In the genomic region with DNA sequence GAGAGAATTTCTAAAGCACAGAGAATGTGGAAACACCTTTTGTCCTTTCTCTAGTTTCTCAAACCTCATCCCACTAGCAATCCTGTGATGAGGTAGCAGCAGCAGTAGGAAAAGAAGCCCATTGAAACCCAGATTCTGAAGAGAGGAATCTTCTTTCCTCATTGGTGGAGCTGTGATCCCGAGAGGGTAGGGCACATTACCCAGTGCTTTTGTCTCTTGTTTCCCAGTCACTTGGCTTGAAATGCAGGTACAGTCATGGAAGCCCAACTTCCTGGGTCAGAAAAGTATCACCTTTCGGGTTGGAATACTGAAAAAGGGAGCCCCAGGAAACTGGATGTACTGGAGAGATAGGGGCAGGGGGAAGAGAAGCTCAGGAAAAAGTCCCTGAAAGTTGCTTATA, we compare ENCODE assay signal across 27 cellular contexts.
"Had no signal": no experiment of that assay in that cellular context is flagged by ENCODE, and none has a peak within 500 bp of the region (broad histone marks: within the 10 kb centered on the region; RNA-seq: fewer than 3 reads in every experiment).

No MANE protein-coding gene starts in this region.

- H3K9me3 Mint-ChIP-seq: nephron progenitor cell had no signal

- H3K27ac ChIP-seq: left ventricle myocardium inferior, ovary, skin epidermis, stomach, testis, thyroid gland, transverse colon, upper lobe of left lung, vagina had no signal

- H3K4me3 Mint-ChIP-seq: immature natural killer cell; mesothelial cell of epicardium; naive B cell; natural killer cell; nephron progenitor cell; stimulated activated naive B cell treated with anti-CD40 and anti-IgM and Interleukin-4, amounts not matched to agents 10 μg/mL and 1 μg/mL and 100 μg/mL, for 72 hours had no signal

- H3K27ac Mint-ChIP-seq: immature natural killer cell; mesothelial cell of epicardium; naive B cell; natural killer cell; nephron progenitor cell; progenitor cell of endocrine pancreas; stimulated activated naive B cell treated with anti-CD40 and anti-IgM and Interleukin-4, amounts not matched to agents 10 μg/mL and 1 μg/mL and 100 μg/mL, for 72 hours had no signal

- H3K27me3 ChIP-seq: ovary, stomach, testis, thyroid gland, transverse colon, upper lobe of left lung, vagina had no signal

- H3K36me3 ChIP-seq: left ventricle myocardium inferior, ovary, stomach, thyroid gland, transverse colon, upper lobe of left lung, vagina had no signal

- DNase-seq: hypothalamus; immature natural killer cell; islet precursor cell; left ventricle myocardium inferior; mesendoderm; naive B cell; natural killer cell; nephron progenitor cell; ovary; retina; right cardiac atrium; stimulated activated CD4-positive, alpha-beta T cell treated with anti-CD3 and anti-CD28 coated beads, Interleukin-12 subunit alpha, Interleukin-12 subunit beta, amount 100 ng/mL, for 4 hours; stimulated activated CD4-positive, alpha-beta T cell treated with anti-CD3 and anti-CD28 coated beads, Interleukin-15, amount 100 ng/mL, for 24 hours; stimulated activated CD4-positive, alpha-beta T cell treated with anti-CD3 and anti-CD28 coated beads, Interleukin-2, amount 100 ng/mL, for 24 hours; stimulated activated CD4-positive, alpha-beta T cell treated with anti-CD3 and anti-CD28 coated beads, Interleukin-4, amount 100 ng/mL, for 1 hour; stimulated activated naive B cell treated with anti-CD40 and anti-IgM and Interleukin-4, amounts not matched to agents 10 μg/mL and 1 μg/mL and 100 μg/mL, for 72 hours; stimulated activated naive CD8-positive, alpha-beta T cell treated with anti-CD3 and anti-CD28 coated beads, Interleukin-15, Interleukin-2, amounts not matched to agents 100 U/mL and 50 U/mL, for 24 hours; stomach; testis; thyroid gland; transverse colon; upper lobe of left lung had no signal

- H3K4me1 Mint-ChIP-seq: immature natural killer cell, natural killer cell, nephron progenitor cell had no signal

- H3K9me3 ChIP-seq: left ventricle myocardium inferior, ovary, stomach, testis, thyroid gland, transverse colon, upper lobe of left lung, vagina had no signal

- H3K4me1 ChIP-seq: left ventricle myocardium inferior, stomach, testis, thyroid gland, transverse colon, upper lobe of left lung, vagina had no signal

- H3K27me3 Mint-ChIP-seq: progenitor cell of endocrine pancreas had no signal

- H3K4me3 ChIP-seq: left ventricle myocardium inferior, lung, ovary, skin epidermis, stomach, testis, thyroid gland, transverse colon, upper lobe of left lung, vagina had no signal

- H3K36me3 Mint-ChIP-seq: immature natural killer cell; mesothelial cell of epicardium; naive B cell; stimulated activated naive B cell treated with anti-CD40 and anti-IgM and Interleukin-4, amounts not matched to agents 10 μg/mL and 1 μg/mL and 100 μg/mL, for 72 hours had no signal
